ENCODE assay signal across 1 cellular context in the genomic region with DNA sequence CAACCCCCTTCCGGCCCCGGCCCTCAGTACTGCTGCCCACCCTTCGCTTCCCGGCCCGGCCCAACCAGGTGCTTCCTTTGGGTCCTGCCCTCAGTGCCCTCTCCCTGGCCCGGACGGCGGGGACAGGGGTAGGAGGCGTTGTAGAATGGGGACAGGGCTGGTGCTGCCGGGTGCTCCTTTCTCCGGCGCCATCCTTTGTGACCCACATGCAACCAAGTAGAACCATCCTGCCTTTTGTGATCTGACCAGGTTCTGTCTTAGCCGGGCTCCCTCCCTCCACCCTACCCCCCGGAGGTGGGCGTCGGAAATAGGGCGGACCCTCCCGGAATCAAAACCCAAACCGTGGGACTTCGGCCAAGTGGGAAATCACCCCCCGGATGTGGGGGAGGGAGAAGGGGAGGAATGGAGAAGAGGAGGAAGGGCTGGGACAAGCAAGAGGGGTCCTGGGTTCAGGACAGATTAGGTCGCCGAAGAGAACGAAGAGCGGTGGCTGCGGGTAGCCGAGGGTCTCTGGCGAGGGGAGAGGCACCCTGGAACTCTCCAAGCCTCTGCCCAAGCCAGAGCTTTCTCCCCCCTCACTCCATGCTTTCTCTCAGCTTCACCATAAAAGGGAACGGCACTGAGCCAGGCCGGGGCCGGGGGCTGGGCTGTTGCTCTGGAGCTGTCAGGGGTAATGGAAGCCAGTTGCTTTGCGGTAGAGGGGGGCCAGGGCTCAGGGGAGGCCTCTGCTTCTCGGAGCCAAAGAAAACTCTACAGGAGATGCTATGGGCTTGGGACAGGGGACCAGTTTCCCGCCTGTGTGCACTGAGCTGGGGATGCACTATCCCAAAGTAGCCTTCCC.
TF ChIP-seq lines count a peak whose summit lies in the region.

No MANE protein-coding gene starts in this region.

TF ChIP-seq in HepG2, 621 proteins besides CTCF, POLR2A, EP300 and RAD21 (continued from another document and continues in another):
- TF ChIP-seq ARNT2 (CRISPR knock-in tag; IDR thresholded peaks at IDR 0.05; ENCODE audit: low read depth) (no peak), ZNF547 (CRISPR knock-in tag; IDR thresholded peaks at IDR 0.05) (no peak), NRL (CRISPR knock-in tag; IDR thresholded peaks at IDR 0.05; ENCODE audit: borderline replicate concordance) (0 out of 2 replicates have a peak, but pooled peaks have one; percentile 31), TARDBP (CRISPR knock-in tag; IDR thresholded peaks at IDR 0.05) (no peak), ZNF331 (CRISPR knock-in tag; IDR thresholded peaks at IDR 0.05) (no peak), ZSCAN29 (CRISPR knock-in tag; conservative IDR thresholded peaks at IDR 0.05) (no peak), NONO (IDR thresholded peaks at IDR 0.05) (no peak), NONO (CRISPR knock-in tag; conservative IDR thresholded peaks at IDR 0.05) (0 out of 2 replicates have a peak, but pooled peaks have one; percentile 7), ZC3H13 (CRISPR knock-in tag; IDR thresholded peaks at IDR 0.05) (no peak; the same call in none of the 2 replicates), KLF15 (CRISPR knock-in tag; IDR thresholded peaks at IDR 0.05; ENCODE audit: borderline replicate concordance) (0 out of 2 replicates have a peak, but pooled peaks have one; percentile 26), PCBP2 (optimal IDR thresholded peaks at IDR 0.05; ENCODE audit: low read depth, low read length, poor library complexity, severe bottlenecking) (no peak), ETV5 (CRISPR knock-in tag; IDR thresholded peaks at IDR 0.05; ENCODE audit: borderline replicate concordance) (peak; percentile 62; the same call in 1 of the 2 replicates), U2AF1 (optimal IDR thresholded peaks at IDR 0.05; ENCODE audit: low read depth, low read length) (no peak), ZNF878 (CRISPR knock-in tag; IDR thresholded peaks at IDR 0.05) (no peak), TBL1XR1 (IDR thresholded peaks at IDR 0.05; ENCODE audit: borderline replicate concordance, low read length, partially characterized antibody) (no peak), MATR3 (CRISPR knock-in tag; IDR thresholded peaks at IDR 0.05) (no peak), ZNF747 (CRISPR knock-in tag; IDR thresholded peaks at IDR 0.05; ENCODE audit: borderline replicate concordance) (no peak), ZNF598 (CRISPR knock-in tag; IDR thresholded peaks at IDR 0.05; ENCODE audit: borderline replicate concordance) (no peak), SATB2 (CRISPR knock-in tag; IDR thresholded peaks at IDR 0.05) (no peak), SMARCE1 (IDR thresholded peaks at IDR 0.05; ENCODE audit: borderline replicate concordance) (no peak), CBFB (CRISPR knock-in tag; IDR thresholded peaks at IDR 0.05) (no peak), CENPX (CRISPR knock-in tag; IDR thresholded peaks at IDR 0.05) (no peak), MLLT10 (CRISPR knock-in tag; IDR thresholded peaks at IDR 0.05) (no peak), TCF7L2 (IDR thresholded peaks at IDR 0.05; ENCODE audit: low read depth, low read length) (no peak), HNRNPLL (IDR thresholded peaks at IDR 0.05; ENCODE audit: low read depth, low read length, poor library complexity, severe bottlenecking) (no peak), ELF1 (CRISPR knock-in tag; IDR thresholded peaks at IDR 0.05) (no peak), ZNF446 (CRISPR knock-in tag; IDR thresholded peaks at IDR 0.05) (no peak), PHF8 (CRISPR knock-in tag; IDR thresholded peaks at IDR 0.05) (no peak; the same call in 1 of the 2 replicates), HMG20A (CRISPR knock-in tag; IDR thresholded peaks at IDR 0.05; ENCODE audit: borderline replicate concordance) (no peak)
- TF ChIP-seq, protein P1, sequence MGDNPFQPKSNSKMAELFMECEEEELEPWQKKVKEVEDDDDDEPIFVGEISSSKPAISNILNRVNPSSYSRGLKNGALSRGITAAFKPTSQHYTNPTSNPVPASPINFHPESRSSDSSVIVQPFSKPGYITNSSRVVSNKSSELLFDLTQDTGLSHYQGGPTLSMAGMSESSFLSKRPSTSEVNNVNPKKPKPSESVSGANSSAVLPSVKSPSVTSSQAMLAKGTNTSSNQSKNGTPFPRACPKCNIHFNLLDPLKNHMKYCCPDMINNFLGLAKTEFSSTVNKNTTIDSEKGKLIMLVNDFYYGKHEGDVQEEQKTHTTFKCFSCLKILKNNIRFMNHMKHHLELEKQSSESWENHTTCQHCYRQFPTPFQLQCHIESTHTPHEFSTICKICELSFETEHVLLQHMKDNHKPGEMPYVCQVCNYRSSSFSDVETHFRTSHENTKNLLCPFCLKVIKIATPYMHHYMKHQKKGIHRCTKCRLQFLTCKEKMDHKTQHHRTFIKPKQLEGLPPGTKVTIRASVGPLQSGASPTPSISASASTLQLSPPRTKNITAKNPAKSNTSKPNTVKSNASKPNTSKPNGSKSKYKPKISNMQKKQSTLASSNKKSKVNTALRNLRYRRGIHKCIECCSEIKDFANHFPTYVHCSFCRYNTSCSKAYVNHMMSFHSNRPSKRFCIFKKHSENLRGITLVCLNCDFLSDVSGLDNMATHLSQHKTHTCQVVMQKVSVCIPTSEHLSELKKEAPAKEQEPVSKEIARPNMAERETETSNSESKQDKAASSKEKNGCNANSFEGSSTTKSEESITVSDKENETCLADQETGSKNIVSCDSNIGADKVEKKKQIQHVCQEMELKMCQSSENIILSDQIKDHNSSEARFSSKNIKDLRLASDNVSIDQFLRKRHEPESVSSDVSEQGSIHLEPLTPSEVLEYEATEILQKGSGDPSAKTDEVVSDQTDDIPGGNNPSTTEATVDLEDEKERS (CRISPR knock-in tag; IDR thresholded peaks at IDR 0.05) = no peak
- TF ChIP-seq, protein P2, sequence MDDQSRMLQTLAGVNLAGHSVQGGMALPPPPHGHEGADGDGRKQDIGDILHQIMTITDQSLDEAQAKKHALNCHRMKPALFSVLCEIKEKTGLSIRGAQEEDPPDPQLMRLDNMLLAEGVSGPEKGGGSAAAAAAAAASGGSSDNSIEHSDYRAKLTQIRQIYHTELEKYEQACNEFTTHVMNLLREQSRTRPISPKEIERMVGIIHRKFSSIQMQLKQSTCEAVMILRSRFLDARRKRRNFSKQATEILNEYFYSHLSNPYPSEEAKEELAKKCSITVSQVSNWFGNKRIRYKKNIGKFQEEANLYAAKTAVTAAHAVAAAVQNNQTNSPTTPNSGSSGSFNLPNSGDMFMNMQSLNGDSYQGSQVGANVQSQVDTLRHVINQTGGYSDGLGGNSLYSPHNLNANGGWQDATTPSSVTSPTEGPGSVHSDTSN (CRISPR knock-in tag; IDR thresholded peaks at IDR 0.05; ENCODE audit: borderline replicate concordance) = no peak
- TF ChIP-seq, protein P3, sequence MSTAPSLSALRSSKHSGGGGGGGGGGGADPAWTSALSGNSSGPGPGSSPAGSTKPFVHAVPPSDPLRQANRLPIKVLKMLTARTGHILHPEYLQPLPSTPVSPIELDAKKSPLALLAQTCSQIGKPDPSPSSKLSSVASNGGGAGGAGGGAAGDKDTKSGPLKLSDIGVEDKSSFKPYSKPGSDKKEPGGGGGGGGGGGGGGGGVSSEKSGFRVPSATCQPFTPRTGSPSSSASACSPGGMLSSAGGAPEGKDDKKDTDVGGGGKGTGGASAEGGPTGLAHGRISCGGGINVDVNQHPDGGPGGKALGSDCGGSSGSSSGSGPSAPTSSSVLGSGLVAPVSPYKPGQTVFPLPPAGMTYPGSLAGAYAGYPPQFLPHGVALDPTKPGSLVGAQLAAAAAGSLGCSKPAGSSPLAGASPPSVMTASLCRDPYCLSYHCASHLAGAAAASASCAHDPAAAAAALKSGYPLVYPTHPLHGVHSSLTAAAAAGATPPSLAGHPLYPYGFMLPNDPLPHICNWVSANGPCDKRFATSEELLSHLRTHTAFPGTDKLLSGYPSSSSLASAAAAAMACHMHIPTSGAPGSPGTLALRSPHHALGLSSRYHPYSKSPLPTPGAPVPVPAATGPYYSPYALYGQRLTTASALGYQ (CRISPR knock-in tag; IDR thresholded peaks at IDR 0.05) = no peak
- TF ChIP-seq, protein P4, sequence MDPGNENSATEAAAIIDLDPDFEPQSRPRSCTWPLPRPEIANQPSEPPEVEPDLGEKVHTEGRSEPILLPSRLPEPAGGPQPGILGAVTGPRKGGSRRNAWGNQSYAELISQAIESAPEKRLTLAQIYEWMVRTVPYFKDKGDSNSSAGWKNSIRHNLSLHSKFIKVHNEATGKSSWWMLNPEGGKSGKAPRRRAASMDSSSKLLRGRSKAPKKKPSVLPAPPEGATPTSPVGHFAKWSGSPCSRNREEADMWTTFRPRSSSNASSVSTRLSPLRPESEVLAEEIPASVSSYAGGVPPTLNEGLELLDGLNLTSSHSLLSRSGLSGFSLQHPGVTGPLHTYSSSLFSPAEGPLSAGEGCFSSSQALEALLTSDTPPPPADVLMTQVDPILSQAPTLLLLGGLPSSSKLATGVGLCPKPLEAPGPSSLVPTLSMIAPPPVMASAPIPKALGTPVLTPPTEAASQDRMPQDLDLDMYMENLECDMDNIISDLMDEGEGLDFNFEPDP (CRISPR knock-in tag; conservative IDR thresholded peaks at IDR 0.05) = no peak
- TF ChIP-seq, protein P5, sequence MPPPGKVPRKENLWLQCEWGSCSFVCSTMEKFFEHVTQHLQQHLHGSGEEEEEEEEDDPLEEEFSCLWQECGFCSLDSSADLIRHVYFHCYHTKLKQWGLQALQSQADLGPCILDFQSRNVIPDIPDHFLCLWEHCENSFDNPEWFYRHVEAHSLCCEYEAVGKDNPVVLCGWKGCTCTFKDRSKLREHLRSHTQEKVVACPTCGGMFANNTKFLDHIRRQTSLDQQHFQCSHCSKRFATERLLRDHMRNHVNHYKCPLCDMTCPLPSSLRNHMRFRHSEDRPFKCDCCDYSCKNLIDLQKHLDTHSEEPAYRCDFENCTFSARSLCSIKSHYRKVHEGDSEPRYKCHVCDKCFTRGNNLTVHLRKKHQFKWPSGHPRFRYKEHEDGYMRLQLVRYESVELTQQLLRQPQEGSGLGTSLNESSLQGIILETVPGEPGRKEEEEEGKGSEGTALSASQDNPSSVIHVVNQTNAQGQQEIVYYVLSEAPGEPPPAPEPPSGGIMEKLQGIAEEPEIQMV (CRISPR knock-in tag; IDR thresholded peaks at IDR 0.05; ENCODE audit: low read depth) = no peak
- TF ChIP-seq, protein P6, sequence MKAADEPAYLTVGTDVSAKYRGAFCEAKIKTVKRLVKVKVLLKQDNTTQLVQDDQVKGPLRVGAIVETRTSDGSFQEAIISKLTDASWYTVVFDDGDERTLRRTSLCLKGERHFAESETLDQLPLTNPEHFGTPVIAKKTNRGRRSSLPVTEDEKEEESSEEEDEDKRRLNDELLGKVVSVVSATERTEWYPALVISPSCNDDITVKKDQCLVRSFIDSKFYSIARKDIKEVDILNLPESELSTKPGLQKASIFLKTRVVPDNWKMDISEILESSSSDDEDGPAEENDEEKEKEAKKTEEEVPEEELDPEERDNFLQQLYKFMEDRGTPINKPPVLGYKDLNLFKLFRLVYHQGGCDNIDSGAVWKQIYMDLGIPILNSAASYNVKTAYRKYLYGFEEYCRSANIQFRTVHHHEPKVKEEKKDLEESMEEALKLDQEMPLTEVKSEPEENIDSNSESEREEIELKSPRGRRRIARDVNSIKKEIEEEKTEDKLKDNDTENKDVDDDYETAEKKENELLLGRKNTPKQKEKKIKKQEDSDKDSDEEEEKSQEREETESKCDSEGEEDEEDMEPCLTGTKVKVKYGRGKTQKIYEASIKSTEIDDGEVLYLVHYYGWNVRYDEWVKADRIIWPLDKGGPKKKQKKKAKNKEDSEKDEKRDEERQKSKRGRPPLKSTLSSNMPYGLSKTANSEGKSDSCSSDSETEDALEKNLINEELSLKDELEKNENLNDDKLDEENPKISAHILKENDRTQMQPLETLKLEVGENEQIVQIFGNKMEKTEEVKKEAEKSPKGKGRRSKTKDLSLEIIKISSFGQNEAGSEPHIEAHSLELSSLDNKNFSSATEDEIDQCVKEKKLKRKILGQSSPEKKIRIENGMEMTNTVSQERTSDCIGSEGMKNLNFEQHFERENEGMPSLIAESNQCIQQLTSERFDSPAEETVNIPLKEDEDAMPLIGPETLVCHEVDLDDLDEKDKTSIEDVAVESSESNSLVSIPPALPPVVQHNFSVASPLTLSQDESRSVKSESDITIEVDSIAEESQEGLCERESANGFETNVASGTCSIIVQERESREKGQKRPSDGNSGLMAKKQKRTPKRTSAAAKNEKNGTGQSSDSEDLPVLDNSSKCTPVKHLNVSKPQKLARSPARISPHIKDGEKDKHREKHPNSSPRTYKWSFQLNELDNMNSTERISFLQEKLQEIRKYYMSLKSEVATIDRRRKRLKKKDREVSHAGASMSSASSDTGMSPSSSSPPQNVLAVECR (CRISPR knock-in tag; IDR thresholded peaks at IDR 0.05; ENCODE audit: borderline replicate concordance) = no peak
- TF ChIP-seq, protein P7, sequence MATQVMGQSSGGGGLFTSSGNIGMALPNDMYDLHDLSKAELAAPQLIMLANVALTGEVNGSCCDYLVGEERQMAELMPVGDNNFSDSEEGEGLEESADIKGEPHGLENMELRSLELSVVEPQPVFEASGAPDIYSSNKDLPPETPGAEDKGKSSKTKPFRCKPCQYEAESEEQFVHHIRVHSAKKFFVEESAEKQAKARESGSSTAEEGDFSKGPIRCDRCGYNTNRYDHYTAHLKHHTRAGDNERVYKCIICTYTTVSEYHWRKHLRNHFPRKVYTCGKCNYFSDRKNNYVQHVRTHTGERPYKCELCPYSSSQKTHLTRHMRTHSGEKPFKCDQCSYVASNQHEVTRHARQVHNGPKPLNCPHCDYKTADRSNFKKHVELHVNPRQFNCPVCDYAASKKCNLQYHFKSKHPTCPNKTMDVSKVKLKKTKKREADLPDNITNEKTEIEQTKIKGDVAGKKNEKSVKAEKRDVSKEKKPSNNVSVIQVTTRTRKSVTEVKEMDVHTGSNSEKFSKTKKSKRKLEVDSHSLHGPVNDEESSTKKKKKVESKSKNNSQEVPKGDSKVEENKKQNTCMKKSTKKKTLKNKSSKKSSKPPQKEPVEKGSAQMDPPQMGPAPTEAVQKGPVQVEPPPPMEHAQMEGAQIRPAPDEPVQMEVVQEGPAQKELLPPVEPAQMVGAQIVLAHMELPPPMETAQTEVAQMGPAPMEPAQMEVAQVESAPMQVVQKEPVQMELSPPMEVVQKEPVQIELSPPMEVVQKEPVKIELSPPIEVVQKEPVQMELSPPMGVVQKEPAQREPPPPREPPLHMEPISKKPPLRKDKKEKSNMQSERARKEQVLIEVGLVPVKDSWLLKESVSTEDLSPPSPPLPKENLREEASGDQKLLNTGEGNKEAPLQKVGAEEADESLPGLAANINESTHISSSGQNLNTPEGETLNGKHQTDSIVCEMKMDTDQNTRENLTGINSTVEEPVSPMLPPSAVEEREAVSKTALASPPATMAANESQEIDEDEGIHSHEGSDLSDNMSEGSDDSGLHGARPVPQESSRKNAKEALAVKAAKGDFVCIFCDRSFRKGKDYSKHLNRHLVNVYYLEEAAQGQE (IDR thresholded peaks at IDR 0.05; ENCODE audit: borderline replicate concordance in 1 of 2, low read depth in 1 of 2, low read length in 2 of 2) = no peak
- TF ChIP-seq, protein P8, sequence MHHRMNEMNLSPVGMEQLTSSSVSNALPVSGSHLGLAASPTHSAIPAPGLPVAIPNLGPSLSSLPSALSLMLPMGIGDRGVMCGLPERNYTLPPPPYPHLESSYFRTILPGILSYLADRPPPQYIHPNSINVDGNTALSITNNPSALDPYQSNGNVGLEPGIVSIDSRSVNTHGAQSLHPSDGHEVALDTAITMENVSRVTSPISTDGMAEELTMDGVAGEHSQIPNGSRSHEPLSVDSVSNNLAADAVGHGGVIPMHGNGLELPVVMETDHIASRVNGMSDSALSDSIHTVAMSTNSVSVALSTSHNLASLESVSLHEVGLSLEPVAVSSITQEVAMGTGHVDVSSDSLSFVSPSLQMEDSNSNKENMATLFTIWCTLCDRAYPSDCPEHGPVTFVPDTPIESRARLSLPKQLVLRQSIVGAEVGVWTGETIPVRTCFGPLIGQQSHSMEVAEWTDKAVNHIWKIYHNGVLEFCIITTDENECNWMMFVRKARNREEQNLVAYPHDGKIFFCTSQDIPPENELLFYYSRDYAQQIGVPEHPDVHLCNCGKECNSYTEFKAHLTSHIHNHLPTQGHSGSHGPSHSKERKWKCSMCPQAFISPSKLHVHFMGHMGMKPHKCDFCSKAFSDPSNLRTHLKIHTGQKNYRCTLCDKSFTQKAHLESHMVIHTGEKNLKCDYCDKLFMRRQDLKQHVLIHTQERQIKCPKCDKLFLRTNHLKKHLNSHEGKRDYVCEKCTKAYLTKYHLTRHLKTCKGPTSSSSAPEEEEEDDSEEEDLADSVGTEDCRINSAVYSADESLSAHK (CRISPR knock-in tag; IDR thresholded peaks at IDR 0.05; ENCODE audit: borderline replicate concordance) = no peak
